Comparison of ENCODE assay signal across 8 cellular contexts in the genomic region with DNA sequence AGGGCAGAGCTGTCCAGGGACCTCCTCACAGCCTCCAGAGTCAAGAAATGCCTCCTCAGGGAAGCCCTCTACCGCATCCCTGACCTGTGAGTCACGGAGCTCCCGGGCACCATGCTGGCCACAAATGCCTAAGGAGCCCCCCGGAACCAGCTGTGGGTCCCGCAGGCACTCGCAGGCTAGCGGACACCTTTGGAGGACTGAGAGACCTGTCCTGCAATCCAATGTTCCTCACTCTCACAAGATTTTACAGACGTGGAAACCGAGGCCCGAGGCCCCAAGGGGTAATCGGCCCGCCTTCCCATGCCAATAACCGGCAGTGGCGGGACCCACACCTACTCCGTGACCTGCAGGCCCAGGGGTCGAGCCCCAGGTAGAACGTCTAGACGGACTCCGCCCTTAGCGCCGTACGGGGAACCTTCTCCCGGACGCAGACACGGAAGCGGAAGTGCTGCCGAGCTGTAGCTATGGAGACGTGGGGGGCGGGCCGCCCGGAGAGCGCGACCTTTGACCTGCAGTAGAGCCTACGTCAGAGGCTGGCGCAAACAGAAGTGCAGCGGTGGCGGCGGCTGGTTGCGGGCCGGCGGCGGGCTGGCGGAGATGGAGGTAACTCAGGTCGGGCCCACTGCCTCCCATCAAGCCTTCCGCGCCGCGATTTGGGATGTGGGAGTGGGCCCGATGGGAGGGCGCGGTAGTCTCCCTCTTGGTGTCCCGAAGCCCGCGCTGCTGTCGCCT. TPM values are rescaled to one million over a fixed set of nuclear protein-coding genes. Genes with fewer than 3 reads are reported as not detected.
DNase-seq lines count a peak whose midpoint lies in the region; ATAC-seq and TF ChIP-seq lines count a peak whose summit lies in the region.

A gene with protein sequence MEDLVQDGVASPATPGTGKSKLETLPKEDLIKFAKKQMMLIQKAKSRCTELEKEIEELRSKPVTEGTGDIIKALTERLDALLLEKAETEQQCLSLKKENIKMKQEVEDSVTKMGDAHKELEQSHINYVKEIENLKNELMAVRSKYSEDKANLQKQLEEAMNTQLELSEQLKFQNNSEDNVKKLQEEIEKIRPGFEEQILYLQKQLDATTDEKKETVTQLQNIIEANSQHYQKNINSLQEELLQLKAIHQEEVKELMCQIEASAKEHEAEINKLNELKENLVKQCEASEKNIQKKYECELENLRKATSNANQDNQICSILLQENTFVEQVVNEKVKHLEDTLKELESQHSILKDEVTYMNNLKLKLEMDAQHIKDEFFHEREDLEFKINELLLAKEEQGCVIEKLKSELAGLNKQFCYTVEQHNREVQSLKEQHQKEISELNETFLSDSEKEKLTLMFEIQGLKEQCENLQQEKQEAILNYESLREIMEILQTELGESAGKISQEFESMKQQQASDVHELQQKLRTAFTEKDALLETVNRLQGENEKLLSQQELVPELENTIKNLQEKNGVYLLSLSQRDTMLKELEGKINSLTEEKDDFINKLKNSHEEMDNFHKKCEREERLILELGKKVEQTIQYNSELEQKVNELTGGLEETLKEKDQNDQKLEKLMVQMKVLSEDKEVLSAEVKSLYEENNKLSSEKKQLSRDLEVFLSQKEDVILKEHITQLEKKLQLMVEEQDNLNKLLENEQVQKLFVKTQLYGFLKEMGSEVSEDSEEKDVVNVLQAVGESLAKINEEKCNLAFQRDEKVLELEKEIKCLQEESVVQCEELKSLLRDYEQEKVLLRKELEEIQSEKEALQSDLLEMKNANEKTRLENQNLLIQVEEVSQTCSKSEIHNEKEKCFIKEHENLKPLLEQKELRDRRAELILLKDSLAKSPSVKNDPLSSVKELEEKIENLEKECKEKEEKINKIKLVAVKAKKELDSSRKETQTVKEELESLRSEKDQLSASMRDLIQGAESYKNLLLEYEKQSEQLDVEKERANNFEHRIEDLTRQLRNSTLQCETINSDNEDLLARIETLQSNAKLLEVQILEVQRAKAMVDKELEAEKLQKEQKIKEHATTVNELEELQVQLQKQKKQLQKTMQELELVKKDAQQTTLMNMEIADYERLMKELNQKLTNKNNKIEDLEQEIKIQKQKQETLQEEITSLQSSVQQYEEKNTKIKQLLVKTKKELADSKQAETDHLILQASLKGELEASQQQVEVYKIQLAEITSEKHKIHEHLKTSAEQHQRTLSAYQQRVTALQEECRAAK (N-terminal part only) (plus strand): TSS at position 529 of the 732 bp plus-strand sequence. CDS start 69 bp downstream, at position 598.

- intact Hi-C loops in colonic mucosa (cut with DNase I) (no loop called here), left colon (cut with DNase I, micrococcal nuclease) (no loop called here)

- peak within 1 kb of the TSS; percentile 84 to 99 (median 93) for H3K4me2 ChIP-seq in BLaER1 treated with 17β-estradiol and CSF1 and Interleukin-3, amounts not matched to agents 10 nM and 100 nM

- H3K9me3 ChIP-seq in BLaER1 treated with 17β-estradiol and CSF1 and Interleukin-3, amounts not matched to agents 10 nM and 100 nM (replicated peaks in 1 of 11) = peaks cover 7 to 15% (median 9%) of the 10 kb centered on the region in 11 experiments; a peak in 18 of 22 replicates
- no peaks in the 10 kb centered on the region for H3K9me3 ChIP-seq in colonic mucosa

- peak; percentile 99 for ATAC-seq in GM19328 (IDR thresholded peaks at IDR 0.05; ENCODE audit: unreplicated experiment)
- ATAC-seq in HG03469 (IDR thresholded peaks at IDR 0.05; ENCODE audit: unreplicated experiment) = peak; percentile 98
- ATAC-seq in left colon = peak; percentile 94

- no peaks in the 10 kb centered on the region for H3K27me3 ChIP-seq in BLaER1 treated with 17β-estradiol and CSF1 and Interleukin-3, amounts not matched to agents 10 nM and 100 nM
- no peaks in the 10 kb centered on the region for H3K27me3 ChIP-seq in colonic mucosa

- H4K20me1 ChIP-seq in BLaER1 treated with 17β-estradiol and CSF1 and Interleukin-3, amounts not matched to agents 10 nM and 100 nM = no peaks in the 10 kb centered on the region

- no peak for TF ChIP-seq CTCF in colonic mucosa (IDR thresholded peaks at IDR 0.05)

- H3K4me3 ChIP-seq in BLaER1 treated with 17β-estradiol and CSF1 and Interleukin-3, amounts not matched to agents 10 nM and 100 nM = peak within 1 kb of the TSS; percentile 73 to 99 (median 91)
- peak within 1 kb of the TSS; percentile 66 for H3K4me3 ChIP-seq in colonic mucosa

- peaks cover 29 to 44% (median 30%) of the 10 kb centered on the region in 10 experiments for H3K4me1 ChIP-seq in BLaER1 treated with 17β-estradiol and CSF1 and Interleukin-3, amounts not matched to agents 10 nM and 100 nM
- no peaks in the 10 kb centered on the region for H3K4me1 ChIP-seq in colonic mucosa

- DNase-seq in NCI-H526 (lab: John Stamatoyannopoulos, UW) (peak; percentile 81 to 96), colonic mucosa (peak; percentile 98), left colon (peak; percentile 96 to 98)
- peak; percentile 95 to 96 for DNase-seq in activated CD4-positive, alpha-beta T cell treated with anti-CD3 and anti-CD28 coated beads for 4 hours
- peak; percentile 91 to 93 for DNase-seq in stimulated activated CD4-positive, alpha-beta T cell treated with anti-CD3 and anti-CD28 coated beads, Interleukin-1b, Interleukin-23, amount 100 ng/mL, for 4 hours (ENCODE audit: low read depth in 2 of 2)

- H3K9ac ChIP-seq in BLaER1 treated with 17β-estradiol and CSF1 and Interleukin-3, amounts not matched to agents 10 nM and 100 nM = peak within 1 kb of the TSS; percentile 81 to 93 (median 87)
- H3K9ac ChIP-seq in colonic mucosa (ENCODE audit: low read depth in 2 of 2, low read length in 2 of 2) = peak within 1 kb of the TSS; percentile 85 to 94

- peaks cover 19 to 33% (median 26%) of the 10 kb centered on the region in 11 experiments for H3K36me3 ChIP-seq in BLaER1 treated with 17β-estradiol and CSF1 and Interleukin-3, amounts not matched to agents 10 nM and 100 nM
- peaks cover 6% of the 10 kb centered on the region for H3K36me3 ChIP-seq in colonic mucosa

- H3K27ac ChIP-seq in BLaER1 treated with 17β-estradiol and CSF1 and Interleukin-3, amounts not matched to agents 10 nM and 100 nM = peak within 1 kb of the TSS; percentile 80 to 92 (median 84)
- peak within 1 kb of the TSS; percentile 92 for H3K27ac ChIP-seq in colonic mucosa

RNA-seq across cellular contexts. Expression of the gene that starts here (rescaled TPM):
- total RNA-seq in colonic mucosa (100 to 1,000 TPM in 1 of 2 donors, 10 to 100 TPM in 1; 57.9 to 101 TPM), left colon (10 to 100 TPM; 70.3 to 91.8 TPM)

Comparison
In these comparisons a context has a peak if more than half of its experiments do, and no peak if none do; other contexts are left out.
1. Peak in every context shown above with its lines: DNase-seq, ATAC-seq, H3K4me3 ChIP-seq and H3K27ac ChIP-seq.